19 cellular contexts compared by ENCODE assay signal in genomic region chr5:172821340-172821985, GRCh38.
"Had no signal": no experiment of that assay in that cellular context is flagged by ENCODE, and none has a peak within 500 bp of the region (broad histone marks: within the 10 kb centered on the region; RNA-seq: fewer than 3 reads in every experiment).

No MANE protein-coding gene starts in this region.

- DNase-seq: activated CD8-positive, alpha-beta memory T cell treated with anti-CD3 and anti-CD28 coated beads for 24 hours; activated CD8-positive, alpha-beta memory T cell treated with anti-CD3 and anti-CD28 coated beads, Interleukin-2, amount 50 U/mL, for 4 hours; activated naive CD4-positive, alpha-beta T cell treated with Interleukin-2 at 50 U/mL for 16 hours; activated naive CD8-positive, alpha-beta T cell treated with anti-CD3 and anti-CD28 coated beads for 36 hours; activated T-cell treated with anti-CD3 and anti-CD28 coated beads, Interleukin-2, amount 50 U/mL, for 24 hours; cerebellar nuclear complex; foreskin melanocyte; hypothalamus; left ventricle myocardium superior; ovary; stimulated activated CD4-positive, alpha-beta T cell treated with anti-CD3 and anti-CD28 coated beads, Interleukin-4, amount 100 ng/mL, for 24 hours; stimulated activated naive CD8-positive, alpha-beta T cell treated with anti-CD3 and anti-CD28 coated beads, Interleukin-15, Interleukin-2, amounts not matched to agents 100 U/mL and 50 U/mL, for 24 hours; T-helper 1 cell; upper lobe of left lung had no signal

- H3K9me3 ChIP-seq: ovary, prostate gland had no signal

- H3K27ac ChIP-seq: coronary artery, ovary, prostate gland, upper lobe of left lung had no signal

- H3K4me3 ChIP-seq: breast epithelium, coronary artery, ovary, prostate gland, upper lobe of left lung had no signal

- H3K4me1 ChIP-seq: breast epithelium had no signal

- ATAC-seq: activated T-helper 17 cell treated with anti-CD3 and anti-CD28 coated beads, Interleukin-2, amount 50 U/mL, for 72 hours; left ventricle myocardium superior; stimulated activated naive CD8-positive, alpha-beta T cell treated with anti-CD3 and anti-CD28 coated beads, Interleukin-15, Interleukin-2, amounts not matched to agents 100 U/mL and 50 U/mL, for 24 hours; WTC11 had no signal

- H3K27me3 ChIP-seq: breast epithelium, ovary, upper lobe of left lung had no signal

- H3K36me3 ChIP-seq: breast epithelium, ovary, prostate gland, upper lobe of left lung had no signal
